Comparison of ENCODE assay signal across 23 cellular contexts in genomic region chr18:28802546-28802945, GRCh38.
A peak's percentile ranks its signal among the peaks of the same experiment; 100 is the strongest.
DNase-seq lines count a peak whose midpoint lies in the region; ATAC-seq lines count a peak whose summit lies in the region.
"Had no signal": no experiment of that assay in that cellular context is flagged by ENCODE, and none has a peak within 500 bp of the region (broad histone marks: within the 10 kb centered on the region; RNA-seq: fewer than 3 reads in every experiment).

No MANE protein-coding gene starts in this region.

- DNase-seq in Daoy (ENCODE audit: low read depth) (peak; percentile 67), LHCN-M2 (ENCODE audit: low read depth) (peak; percentile 83), dermis blood vessel endothelial cell (peak; percentile 94), kidney tubule cell (ENCODE audit: low spot score) (peak; percentile 16), DMS79 (lab: John Stamatoyannopoulos, UW) (no peak), mesenteric fat pad (ENCODE audit: low spot score) (no peak), activated gamma-delta T cell (lab: John Stamatoyannopoulos, UW) (no peak)
- DNase-seq: activated CD4-positive, alpha-beta T cell treated with anti-CD3 and anti-CD28 coated beads, Interleukin-2, amount 50 U/mL, for 1 hour; brain microvascular endothelial cell; CD8-positive, alpha-beta T cell; left cardiac atrium; mesenchymal stem cell; MM.1S; naive thymus-derived CD8-positive, alpha-beta T cell; NCI-H2171 treated with DMSO at 0.1 percent for 48 hours; NCI-H748 treated with DMSO at 0.1 percent for 48 hours; pancreas; SIG-M5; stimulated activated naive CD4-positive, alpha-beta T cell treated with Interleukin-2 at 50 U/mL for 16 hours; tibial artery had no signal

- no peak for ATAC-seq in HG02623 (IDR thresholded peaks at IDR 0.05; ENCODE audit: unreplicated experiment)
- ATAC-seq: activated T-helper 17 cell treated with anti-CD3 and anti-CD28 coated beads, Interleukin-2, amount 50 U/mL, for 72 hours; CD8-positive, alpha-beta T cell; HepG2; left cardiac atrium; naive thymus-derived CD8-positive, alpha-beta T cell; pancreas had no signal

Comparison
In these comparisons a context has a peak if more than half of its experiments do, and no peak if none do; other contexts are left out.
1. DNase-seq: peak in Daoy (single experiment), LHCN-M2 (single experiment), dermis blood vessel endothelial cell (single experiment) and kidney tubule cell (single experiment); none in DMS79 (single experiment), mesenteric fat pad (single experiment) and activated gamma-delta T cell (single experiment).